19 cellular contexts compared by ENCODE assay signal in genomic region chr20:62190639-62191411, GRCh38. TPM values are rescaled to one million over a fixed set of nuclear protein-coding genes. Genes with fewer than 3 reads are reported as not detected.
A peak's percentile ranks its signal among the peaks of the same experiment; 100 is the strongest.
DNase-seq lines count a peak whose midpoint lies in the region; ATAC-seq and TF ChIP-seq lines count a peak whose summit lies in the region.
"Had no signal": no experiment of that assay in that cellular context is flagged by ENCODE, and none has a peak within 500 bp of the region (broad histone marks: within the 10 kb centered on the region; RNA-seq: fewer than 3 reads in every experiment).

No MANE protein-coding gene starts in this region.

- H3K36me3 Mint-ChIP-seq in T-helper 17 cell (ENCODE audit: low read depth): peaks cover 5% of the 10 kb centered on the region
- peaks cover 7% of the 10 kb centered on the region for H3K36me3 Mint-ChIP-seq in activated CD8-positive, alpha-beta memory T cell treated with anti-CD3 and anti-CD28 coated beads, Interleukin-2, amount 10 ng/mL, durations not matched to agents 7 days and 5 days

- H3K9me3 Mint-ChIP-seq in activated CD8-positive, alpha-beta memory T cell treated with anti-CD3 and anti-CD28 coated beads, Interleukin-2, amount 10 ng/mL, durations not matched to agents 7 days and 5 days (ENCODE audit: low read depth): no peaks in the 10 kb centered on the region
- H3K9me3 Mint-ChIP-seq: CD4-positive, alpha-beta memory T cell had no signal

- H3K36me3 ChIP-seq in left ventricle myocardium inferior (peaks cover 42% of the 10 kb centered on the region), right lobe of liver (peaks cover 0 to 8% (median under 1%) of the 10 kb centered on the region in 4 donors), spleen (peaks cover 0 to 71% (median 25%) of the 10 kb centered on the region in 6 donors)

- H3K4me1 ChIP-seq in left ventricle myocardium inferior: peaks cover 45% of the 10 kb centered on the region
- peaks cover 0 to 32% (median 8%) of the 10 kb centered on the region in 4 donors for H3K4me1 ChIP-seq in right lobe of liver
- peaks cover 6 to 49% (median 18%) of the 10 kb centered on the region in 6 donors for H3K4me1 ChIP-seq in spleen
- H3K4me1 ChIP-seq: BE2C, HAP-1 had no signal

- intact Hi-C loops in Right ventricle myocardium inferior (cut with DNase I): no loop called here
- intact Hi-C loops in left ventricle myocardium inferior (cut with micrococcal nuclease): no loop called here
- intact Hi-C loops in right lobe of liver (cut with DNase I): no loop called here
- intact Hi-C loops in spleen (cut with DNase I; ENCODE audit: low total_unique reads): no loop called here

- DNase-seq in Right ventricle myocardium inferior (ENCODE audit: missing footprints): peak; percentile 33
- no peak for DNase-seq in left ventricle myocardium inferior
- no peak for DNase-seq in T-helper 17 cell
- DNase-seq in right lobe of liver: peak in 2 of 3 donors; percentile 15 to 43
- DNase-seq in spleen: peak; percentile 47
- DNase-seq in HuH-7 (ENCODE audit: low spot score): no peak
- DNase-seq in activated CD8-positive, alpha-beta memory T cell treated with anti-CD3 and anti-CD28 coated beads, Interleukin-2, amount 10 ng/mL, durations not matched to agents 7 days and 5 days: no peak
- DNase-seq: BE2C; CD4-positive, alpha-beta memory T cell; GF-D8; NCI-H1105 treated with DMSO at 0.1 percent for 48 hours; NCI-H1694; NCI-H524 treated with DMSO at 0.1 percent for 48 hours; SJCRH30 had no signal

- CTCF ChIA-PET in activated CD8-positive, alpha-beta memory T cell treated with anti-CD3 and anti-CD28 coated beads, Interleukin-2, amount 10 ng/mL, durations not matched to agents 7 days and 5 days (lab: Charles Lee): no interaction called here

- H3K9me3 ChIP-seq in left ventricle myocardium inferior (replicated peaks): no peaks in the 10 kb centered on the region
- H3K9me3 ChIP-seq in T-helper 17 cell (ENCODE audit: control insufficient read depth, low read length, poor library complexity, severe bottlenecking): no peaks in the 10 kb centered on the region
- no peaks in the 10 kb centered on the region for H3K9me3 ChIP-seq in right lobe of liver
- no peaks in the 10 kb centered on the region for H3K9me3 ChIP-seq in spleen
- H3K9me3 ChIP-seq: BE2C, HAP-1, SJCRH30 had no signal

- no peak for ATAC-seq in Right ventricle myocardium inferior
- no peak for ATAC-seq in T-helper 17 cell
- ATAC-seq in right lobe of liver: no peak
- ATAC-seq in GM18861 (IDR thresholded peaks at IDR 0.05; ENCODE audit: unreplicated experiment): no peak
- ATAC-seq in activated CD8-positive, alpha-beta memory T cell treated with anti-CD3 and anti-CD28 coated beads, Interleukin-2, amount 10 ng/mL, durations not matched to agents 7 days and 5 days: no peak
- ATAC-seq: K562 had no signal

- H3K4me3 ChIP-seq in left ventricle myocardium inferior (no peak overlapping the region), right lobe of liver (no peak overlapping the region), spleen (no peak overlapping the region)
- H3K4me3 ChIP-seq: HAP-1, K562, SJCRH30 had no signal

- peak overlapping the region; percentile 62 for H3K4me3 Mint-ChIP-seq in T-helper 17 cell
- no peak overlapping the region for H3K4me3 Mint-ChIP-seq in activated CD8-positive, alpha-beta memory T cell treated with anti-CD3 and anti-CD28 coated beads, Interleukin-2, amount 10 ng/mL, durations not matched to agents 7 days and 5 days
- H3K4me3 Mint-ChIP-seq: CD4-positive, alpha-beta memory T cell had no signal

- WGBS in right lobe of liver (ENCODE audit: insufficient coverage, low coverage, low lambda C conversion rate, missing lambda C conversion rate): 91% methylated on average over 15 of the region's 25 CpGs
- 87 to 90% (median 89%) methylated on average over 25 of the region's 25 CpGs for WGBS in spleen, 5 donors

- H3K27ac Mint-ChIP-seq in T-helper 17 cell: no peak overlapping the region
- no peak overlapping the region for H3K27ac Mint-ChIP-seq in activated CD8-positive, alpha-beta memory T cell treated with anti-CD3 and anti-CD28 coated beads, Interleukin-2, amount 10 ng/mL, durations not matched to agents 7 days and 5 days

- no peaks in the 10 kb centered on the region for H3K27me3 Mint-ChIP-seq in T-helper 17 cell
- H3K27me3 Mint-ChIP-seq in activated CD8-positive, alpha-beta memory T cell treated with anti-CD3 and anti-CD28 coated beads, Interleukin-2, amount 10 ng/mL, durations not matched to agents 7 days and 5 days: no peaks in the 10 kb centered on the region
- H3K27me3 Mint-ChIP-seq: CD4-positive, alpha-beta memory T cell had no signal

- H3K27me3 ChIP-seq in left ventricle myocardium inferior (ENCODE audit: low read depth) (no peaks in the 10 kb centered on the region), right lobe of liver (no peaks in the 10 kb centered on the region), spleen (replicated peaks in 1 of 7) (no peaks in the 10 kb centered on the region)
- H3K27me3 ChIP-seq: BE2C, SJCRH30 had no signal

- peaks cover 22% of the 10 kb centered on the region for H3K4me1 Mint-ChIP-seq in T-helper 17 cell
- peaks cover 10% of the 10 kb centered on the region for H3K4me1 Mint-ChIP-seq in activated CD8-positive, alpha-beta memory T cell treated with anti-CD3 and anti-CD28 coated beads, Interleukin-2, amount 10 ng/mL, durations not matched to agents 7 days and 5 days

- TF ChIP-seq POLR2A in right lobe of liver (IDR thresholded peaks at IDR 0.05): no peak
- TF ChIP-seq POLR2A in spleen (IDR thresholded peaks at IDR 0.05): no peak

- H3K27ac ChIP-seq in left ventricle myocardium inferior (replicated peaks) (no peak overlapping the region), right lobe of liver (no peak overlapping the region), spleen (no peak overlapping the region)
- H3K27ac ChIP-seq: SJCRH30 had no signal

- TF ChIP-seq CTCF in left ventricle myocardium inferior (IDR thresholded peaks at IDR 0.05; ENCODE audit: borderline replicate concordance) (no peak), right lobe of liver (IDR thresholded peaks at IDR 0.05) (no peak), spleen (IDR thresholded peaks at IDR 0.05 in 8 of 11, conservative IDR thresholded peaks at IDR 0.05 in 3 of 11) (no peak)

RNA-seq across cellular contexts. Expression of gene MTG2, which starts 8.0 kb away (rescaled TPM):
- total RNA-seq in Right ventricle myocardium inferior: 21.6 TPM
- 25.9 TPM for total RNA-seq in left ventricle myocardium inferior
- 10 to 100 TPM; 13.8 to 14.3 TPM for total RNA-seq in T-helper 17 cell
- 10 to 100 TPM; 27.0 to 45.6 (median 31.8) TPM for total RNA-seq in right lobe of liver
- 10 to 100 TPM; 22.6 to 39.8 (median 37.5) TPM for total RNA-seq in spleen
- 10 to 100 TPM; 26.9 to 41.3 (median 37.7) TPM for polyA plus RNA-seq in spleen
- total RNA-seq in activated CD8-positive, alpha-beta memory T cell treated with anti-CD3 and anti-CD28 coated beads, Interleukin-2, amount 10 ng/mL, durations not matched to agents 7 days and 5 days: 10 to 100 TPM; 34.0 to 40.1 TPM

RNA-seq across cellular contexts. Expression of gene HRH3, which starts 29.3 kb away (rescaled TPM):
- total RNA-seq in Right ventricle myocardium inferior (not detected), left ventricle myocardium inferior (not detected), T-helper 17 cell (not detected), right lobe of liver (not detected), spleen (not detected)
- not detected for polyA plus RNA-seq in spleen
- not detected for total RNA-seq in activated CD8-positive, alpha-beta memory T cell treated with anti-CD3 and anti-CD28 coated beads, Interleukin-2, amount 10 ng/mL, durations not matched to agents 7 days and 5 days
- total RNA-seq: A172; CD4-positive, alpha-beta memory T cell; K562; RPMI7951; SJCRH30 had no signal
- polyA plus RNA-seq: CD4-positive, alpha-beta memory T cell; K562 had no signal

RNA-seq across cellular contexts. Expression of gene SS18L1, which starts 47.3 kb away (rescaled TPM):
- 7.8 TPM for total RNA-seq in Right ventricle myocardium inferior
- total RNA-seq in left ventricle myocardium inferior: 9.0 TPM
- total RNA-seq in T-helper 17 cell: 10 to 100 TPM; 13.1 to 16.0 TPM
- total RNA-seq in right lobe of liver: 10 to 100 TPM; 14.1 to 26.5 (median 23.7) TPM
- 10 to 100 TPM; 13.0 to 18.6 (median 14.3) TPM for total RNA-seq in spleen
- 10 to 100 TPM in 1 of 3 donors, 1 to 10 TPM in 2; 6.7 to 11.0 (median 8.4) TPM for polyA plus RNA-seq in spleen
- total RNA-seq in activated CD8-positive, alpha-beta memory T cell treated with anti-CD3 and anti-CD28 coated beads, Interleukin-2, amount 10 ng/mL, durations not matched to agents 7 days and 5 days: 10 to 100 TPM; 19.5 to 23.0 TPM

RNA-seq across cellular contexts. Expression of gene OSBPL2, which starts 47.5 kb away (rescaled TPM):
- total RNA-seq in Right ventricle myocardium inferior (59.5 TPM), left ventricle myocardium inferior (55.3 TPM), T-helper 17 cell (10 to 100 TPM; 59.9 to 67.9 TPM), right lobe of liver (10 to 100 TPM; 15.6 to 27.8 (median 21.2) TPM), spleen (10 to 100 TPM; 40.6 to 81.7 (median 64.8) TPM)
- polyA plus RNA-seq in spleen: 10 to 100 TPM in 2 of 3 donors, 1 to 10 TPM in 1; 9.2 to 19.6 (median 14.0) TPM
- 10 to 100 TPM; 27.1 TPM for total RNA-seq in activated CD8-positive, alpha-beta memory T cell treated with anti-CD3 and anti-CD28 coated beads, Interleukin-2, amount 10 ng/mL, durations not matched to agents 7 days and 5 days

RNA-seq across cellular contexts. Expression of gene PSMA7, which starts 47.6 kb away (rescaled TPM):
- total RNA-seq in Right ventricle myocardium inferior (230 TPM), left ventricle myocardium inferior (233 TPM), T-helper 17 cell (100 to 1,000 TPM; 144 to 158 TPM), right lobe of liver (100 to 1,000 TPM; 108 to 268 (median 116) TPM), spleen (100 to 1,000 TPM; 157 to 247 (median 180) TPM)
- 100 to 1,000 TPM; 178 to 281 (median 235) TPM for polyA plus RNA-seq in spleen
- 100 to 1,000 TPM; 287 to 359 TPM for total RNA-seq in activated CD8-positive, alpha-beta memory T cell treated with anti-CD3 and anti-CD28 coated beads, Interleukin-2, amount 10 ng/mL, durations not matched to agents 7 days and 5 days

Comparison
In these comparisons a context has a peak if more than half of its experiments do, and no peak if none do; other contexts are left out.
1. DNase-seq: peak in Right ventricle myocardium inferior (single experiment), right lobe of liver (2 of 3) and spleen (single experiment); none in left ventricle myocardium inferior (single experiment), T-helper 17 cell (0 of 3), HuH-7 (single experiment) and activated CD8-positive, alpha-beta memory T cell treated with anti-CD3 and anti-CD28 coated beads, Interleukin-2, amount 10 ng/mL, durations not matched to agents 7 days and 5 days (single experiment).